In the genomic region with DNA sequence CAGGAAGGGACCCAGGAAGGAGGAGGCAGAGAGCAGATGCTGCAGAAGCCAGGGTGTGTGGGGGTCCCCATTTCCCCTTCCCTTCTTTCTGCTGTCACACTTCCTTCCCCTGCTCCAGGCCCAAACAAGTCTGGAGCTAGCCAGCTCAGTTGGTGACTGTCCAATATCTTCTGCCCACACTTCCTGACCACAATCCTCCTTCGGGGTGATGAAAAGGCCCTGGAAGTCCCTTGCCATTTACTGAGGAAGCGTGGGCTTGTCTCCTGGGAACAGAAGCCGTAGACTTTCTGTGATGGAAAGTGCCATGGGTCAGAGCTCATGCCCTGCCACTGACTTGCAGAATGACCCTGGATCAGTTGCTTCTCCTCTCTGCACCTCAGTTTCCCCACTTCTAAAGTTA, we compare ENCODE assay signal across 18 cellular contexts. TPM values are rescaled to one million over a fixed set of nuclear protein-coding genes. Genes with fewer than 3 reads are reported as not detected.
DNase-seq lines count a peak whose midpoint lies in the region; ATAC-seq, FAIRE-seq and TF ChIP-seq lines count a peak whose summit lies in the region.
"Had no signal": no experiment of that assay in that cellular context is flagged by ENCODE, and none has a peak within 500 bp of the region (broad histone marks: within the 10 kb centered on the region; RNA-seq: fewer than 3 reads in every experiment).

No MANE protein-coding gene starts in this region.

- H3K9me3 ChIP-seq in lung (ENCODE audit: control insufficient read depth in 2 of 2, insufficient read depth in 1 of 2, low read length in 1 of 2): no peaks in the 10 kb centered on the region

- H3K36me3 ChIP-seq in ACC112 (ENCODE audit: insufficient read depth, low read length): no peaks in the 10 kb centered on the region
- no peaks in the 10 kb centered on the region for H3K36me3 ChIP-seq in bronchial epithelial cell (ENCODE audit: control insufficient read depth, insufficient read depth, low read length)
- H3K36me3 ChIP-seq in lung (ENCODE audit: control insufficient read depth in 2 of 2, insufficient read depth in 2 of 2, low read length in 2 of 2): no peaks in the 10 kb centered on the region
- H3K36me3 ChIP-seq: heart right ventricle, tibial nerve had no signal

- H3K27me3 ChIP-seq in ACC112 (ENCODE audit: insufficient read depth, low read length): no peaks in the 10 kb centered on the region
- no peaks in the 10 kb centered on the region for H3K27me3 ChIP-seq in bronchial epithelial cell (ENCODE audit: control insufficient read depth, insufficient read depth, low read length)
- H3K27me3 ChIP-seq in lung (ENCODE audit: control insufficient read depth, insufficient read depth): no peaks in the 10 kb centered on the region
- H3K27me3 ChIP-seq: heart right ventricle, tibial nerve had no signal

- WGBS in lung, 2 donors: 40 to 45% methylated on average over 3 of the region's 3 CpGs

- ATAC-seq in lung (ENCODE audit: insufficient read depth, low FRiP score): peak; percentile 20
- ATAC-seq: activated CD4-positive, CD25-positive, alpha-beta regulatory T cell treated with anti-CD3 and anti-CD28 coated beads, Interleukin-2, amount 50 U/mL, for 24 hours had no signal

- TF ChIP-seq CTCF in bronchial epithelial cell (IDR thresholded peaks at IDR 0.05; ENCODE audit: insufficient read depth, low read length, severe bottlenecking) (no peak), lung (IDR thresholded peaks at IDR 0.05; ENCODE audit: control extremely low read depth, extremely low read depth) (no peak)

- FAIRE-seq in bronchial epithelial cell (lab: Jason Lieb, UNC): no peak
- FAIRE-seq: GM12891, H54, small intestine had no signal

- H2AFZ ChIP-seq in ACC112 (ENCODE audit: low read length, unreplicated experiment): no peak overlapping the region

- peak overlapping the region; percentile 66; the same call in 1 of the 2 replicates for H3K27ac ChIP-seq in ACC112 (ENCODE audit: low read depth, low read length)
- H3K27ac ChIP-seq in lung (ENCODE audit: low read depth in 1 of 2, low read length in 1 of 2): peak overlapping the region in 1 of 2 donors; percentile 9

- peak; percentile 82 for DNase-seq in HT1080 (ENCODE audit: low read depth)
- DNase-seq in bronchial epithelial cell (ENCODE audit: low read depth): peak; percentile 76
- no peak for DNase-seq in lung (ENCODE audit: low spot score)
- DNase-seq in kidney glomerular epithelial cell (lab: John Stamatoyannopoulos, UW): no peak
- no peak for DNase-seq in ureter (ENCODE audit: low spot score)
- DNase-seq in stimulated activated CD4-positive, alpha-beta T cell treated with anti-CD3 and anti-CD28 coated beads, Interleukin-12 subunit alpha, Interleukin-12 subunit beta, amount 100 ng/mL, for 4 hours: no peak
- DNase-seq in NOMO-1 (lab: John Stamatoyannopoulos, UW; ENCODE audit: unreplicated experiment in 2 of 2): no peak
- DNase-seq: activated T-cell treated with anti-CD3 and anti-CD28 coated beads, Interleukin-2, amount 50 U/mL, for 1 hour; amniotic stem cell; heart right ventricle; MM.1S; NCI-H2171 treated with DMSO at 0.1 percent for 48 hours; small intestine had no signal

- H3K79me2 ChIP-seq in ACC112 (ENCODE audit: control insufficient read depth, insufficient read depth, low read length, unreplicated experiment): no peaks in the 10 kb centered on the region

- no peak overlapping the region for H3K4me3 ChIP-seq in ACC112 (ENCODE audit: low read depth, low read length)
- no peak overlapping the region for H3K4me3 ChIP-seq in bronchial epithelial cell (ENCODE audit: low read depth, low read length)
- H3K4me3 ChIP-seq in lung: no peak overlapping the region
- H3K4me3 ChIP-seq: heart right ventricle, tibial nerve had no signal

- H3K4me1 ChIP-seq in ACC112 (ENCODE audit: control insufficient read depth, insufficient read depth, low read length, unreplicated experiment): peaks cover 26% of the 10 kb centered on the region
- peaks cover 4 to 20% of the 10 kb centered on the region in 2 donors for H3K4me1 ChIP-seq in lung (ENCODE audit: control insufficient read depth in 2 of 2, insufficient read depth in 2 of 2, low read length in 2 of 2)

RNA-seq across cellular contexts. Expression of a gene that starts 39.0 kb away (rescaled TPM):
- total RNA-seq in HT1080 (2014; rRNA removed; shearing (Covaris generic)): 82.9 and 104 TPM in 2 replicates
- 156 and 166 TPM in 2 replicates for polyA plus RNA-seq in HT1080 (2015; cell fraction: cytosol; rRNA removed)
- polyA plus RNA-seq in HT1080 (2015; cell fraction: nucleus; rRNA removed): 66.5 and 67.2 TPM in 2 replicates
- total RNA-seq in bronchial epithelial cell (45.3 and 66.4 TPM in 2 replicates), lung (10 to 100 TPM; 36.9 to 54.9 TPM), ureter (50.9 TPM)
- polyA plus RNA-seq in lung: 10 to 100 TPM; 71.3 to 85.2 TPM

RNA-seq across cellular contexts. Expression of a gene that starts 39.1 kb away (rescaled TPM):
- 25.6 and 28.1 TPM in 2 replicates for total RNA-seq in HT1080 (2014; rRNA removed; shearing (Covaris generic))
- 43.3 and 50.3 TPM in 2 replicates for polyA plus RNA-seq in HT1080 (2015; cell fraction: cytosol; rRNA removed)
- 29.0 and 29.4 TPM in 2 replicates for polyA plus RNA-seq in HT1080 (2015; cell fraction: nucleus; rRNA removed)
- 10.3 and 22.4 TPM in 2 replicates for total RNA-seq in bronchial epithelial cell
- total RNA-seq in lung: 10 to 100 TPM; 18.8 to 50.1 TPM
- 10 to 100 TPM; 12.4 to 17.6 TPM for polyA plus RNA-seq in lung
- 37.6 TPM for total RNA-seq in ureter

Comparison
In these comparisons a context has a peak if more than half of its experiments do, and no peak if none do; other contexts are left out.
1. DNase-seq: peak in HT1080 (single experiment) and bronchial epithelial cell (single experiment); none in lung (single experiment), kidney glomerular epithelial cell (single experiment), ureter (single experiment), stimulated activated CD4-positive, alpha-beta T cell treated with anti-CD3 and anti-CD28 coated beads, Interleukin-12 subunit alpha, Interleukin-12 subunit beta, amount 100 ng/mL, for 4 hours (single experiment) and NOMO-1 (0 of 2).